ENCODE assay signal across 32 cellular contexts in the genomic region with DNA sequence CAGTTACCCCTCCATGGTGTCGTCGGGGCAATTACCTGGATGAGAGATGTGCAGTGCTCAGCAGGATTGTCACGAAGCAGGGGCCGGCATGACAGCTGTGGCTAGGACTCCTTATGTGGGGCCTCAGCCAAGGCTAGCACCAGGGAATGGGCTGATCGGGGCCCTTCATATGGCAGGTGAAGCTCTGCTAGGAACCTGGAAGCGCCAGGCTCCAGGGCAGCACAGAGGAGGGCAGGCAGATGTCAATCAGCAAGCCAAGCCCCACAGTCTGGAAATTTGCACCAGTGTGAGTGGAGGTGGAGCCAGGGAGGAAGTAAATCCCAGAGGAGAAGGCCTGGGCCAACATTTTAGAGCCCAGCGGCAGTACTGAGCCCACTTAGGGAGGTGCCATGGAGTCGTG. TPM values are rescaled to one million over a fixed set of nuclear protein-coding genes. Genes with fewer than 3 reads are reported as not detected.
"Had no signal": no experiment of that assay in that cellular context is flagged by ENCODE, and none has a peak within 500 bp of the region (broad histone marks: within the 10 kb centered on the region; RNA-seq: fewer than 3 reads in every experiment).

No MANE protein-coding gene starts in this region.

- H3K9me3 Mint-ChIP-seq: activated CD4-positive, alpha-beta memory T cell treated with anti-CD3 and anti-CD28 coated beads, Interleukin-2, amount 10 ng/mL, durations not matched to agents 7 days and 5 days; activated naive CD4-positive, alpha-beta T cell treated with anti-CD3 and anti-CD28 coated beads, Interleukin-2, amount 50 U/mL, for 24 hours; activated naive CD8-positive, alpha-beta T cell treated with anti-CD3 and anti-CD28 coated beads, Interleukin-2, amount 10 ng/mL, durations not matched to agents 7 days and 5 days; activated T-cell treated with anti-CD3 and anti-CD28 coated beads, Interleukin-2, amount 50 U/mL, for 24 hours; activated T-helper 2 cell treated with anti-CD3 and anti-CD28 coated beads, Interferon-gamma antibody, Interleukin-2, Interleukin-4, amounts not matched to agents 10 μg/mL and 5 μg/mL and 100 μg/mL, durations not matched to agents 14 hours and 24 hours and 36 hours; brain had no signal

- H3K27ac ChIP-seq: SJCRH30, SK-N-MC, WERI-Rb-1 had no signal

- H3K36me3 ChIP-seq: MG63, SJCRH30 had no signal

- H3K4me3 ChIP-seq: MG63, SJCRH30, SK-N-MC had no signal

- H3K4me1 Mint-ChIP-seq: activated CD4-positive, alpha-beta memory T cell treated with anti-CD3 and anti-CD28 coated beads, Interleukin-2, amount 10 ng/mL, durations not matched to agents 7 days and 5 days; activated naive CD4-positive, alpha-beta T cell treated with anti-CD3 and anti-CD28 coated beads, Interleukin-2, amount 50 U/mL, for 24 hours had no signal

- H3K27ac Mint-ChIP-seq: activated CD4-positive, alpha-beta memory T cell treated with anti-CD3 and anti-CD28 coated beads, Interleukin-2, amount 10 ng/mL, durations not matched to agents 7 days and 5 days; activated naive CD4-positive, alpha-beta T cell treated with anti-CD3 and anti-CD28 coated beads, Interleukin-2, amount 50 U/mL, for 24 hours; activated naive CD8-positive, alpha-beta T cell treated with anti-CD3 and anti-CD28 coated beads, Interleukin-2, amount 10 ng/mL, durations not matched to agents 7 days and 5 days; activated T-cell treated with anti-CD3 and anti-CD28 coated beads, Interleukin-2, amount 50 U/mL, for 24 hours; activated T-helper 2 cell treated with anti-CD3 and anti-CD28 coated beads, Interferon-gamma antibody, Interleukin-2, Interleukin-4, amounts not matched to agents 10 μg/mL and 5 μg/mL and 100 μg/mL, durations not matched to agents 14 hours and 24 hours and 36 hours had no signal

- ATAC-seq: Panc1 had no signal

- H3K27me3 Mint-ChIP-seq: activated CD4-positive, alpha-beta memory T cell treated with anti-CD3 and anti-CD28 coated beads, Interleukin-2, amount 10 ng/mL, durations not matched to agents 7 days and 5 days; activated naive CD4-positive, alpha-beta T cell treated with anti-CD3 and anti-CD28 coated beads, Interleukin-2, amount 50 U/mL, for 24 hours; activated naive CD8-positive, alpha-beta T cell treated with anti-CD3 and anti-CD28 coated beads, Interleukin-2, amount 10 ng/mL, durations not matched to agents 7 days and 5 days; activated T-cell treated with anti-CD3 and anti-CD28 coated beads, Interleukin-2, amount 50 U/mL, for 24 hours had no signal

- H3K36me3 Mint-ChIP-seq: activated naive CD4-positive, alpha-beta T cell treated with anti-CD3 and anti-CD28 coated beads, Interleukin-2, amount 50 U/mL, for 24 hours; activated naive CD8-positive, alpha-beta T cell treated with anti-CD3 and anti-CD28 coated beads, Interleukin-2, amount 10 ng/mL, durations not matched to agents 7 days and 5 days; brain had no signal

- H3K4me1 ChIP-seq: SJCRH30 had no signal

- DNase-seq: activated CD4-positive, alpha-beta memory T cell treated with anti-CD3 and anti-CD28 coated beads, Interleukin-2, amount 10 ng/mL, durations not matched to agents 7 days and 5 days; activated CD4-positive, alpha-beta T cell treated with anti-CD3 and anti-CD28 coated beads for 1 hour; activated CD4-positive, alpha-beta T cell treated with anti-CD3 and anti-CD28 coated beads for 48 hours; activated CD4-positive, CD25-positive, alpha-beta regulatory T cell; activated gamma-delta T cell; activated naive CD4-positive, alpha-beta T cell treated with Interleukin-2 at 50 U/mL for 16 hours; activated naive CD8-positive, alpha-beta T cell treated with anti-CD3 and anti-CD28 coated beads, Interleukin-2, amount 10 ng/mL, durations not matched to agents 7 days and 5 days; activated T-cell treated with anti-CD3 and anti-CD28 coated beads, Interleukin-2, amount 50 U/mL, for 24 hours; amygdala; Kasumi-1; KG1; MG63; NCI-H1092; NCI-H1436 treated with DMSO at 0.1 percent for 48 hours; NCI-H1694 treated with DMSO at 0.1 percent for 48 hours; NCI-H2029; NCI-H345; NCI-H524 treated with DMSO at 0.1 percent for 48 hours; SHP77; SJCRH30; T1000; WERI-Rb-1 had no signal

- H3K9me3 ChIP-seq: MG63, SJCRH30 had no signal

- H3K4me3 Mint-ChIP-seq: activated CD4-positive, alpha-beta memory T cell treated with anti-CD3 and anti-CD28 coated beads, Interleukin-2, amount 10 ng/mL, durations not matched to agents 7 days and 5 days; activated naive CD4-positive, alpha-beta T cell treated with anti-CD3 and anti-CD28 coated beads, Interleukin-2, amount 50 U/mL, for 24 hours; activated naive CD8-positive, alpha-beta T cell treated with anti-CD3 and anti-CD28 coated beads, Interleukin-2, amount 10 ng/mL, durations not matched to agents 7 days and 5 days; activated T-cell treated with anti-CD3 and anti-CD28 coated beads, Interleukin-2, amount 50 U/mL, for 24 hours; brain had no signal

- H3K27me3 ChIP-seq: MG63, SJCRH30 had no signal

RNA-seq across cellular contexts. Expression of gene SYNDIG1, which starts 21.2 kb away (rescaled TPM):
- total RNA-seq: activated CD4-positive, alpha-beta memory T cell treated with anti-CD3 and anti-CD28 coated beads, Interleukin-2, amount 10 ng/mL, durations not matched to agents 7 days and 5 days; activated CD8-positive, alpha-beta memory T cell treated with anti-CD3 and anti-CD28 coated beads for 36 hours; activated naive CD8-positive, alpha-beta T cell treated with anti-CD3 and anti-CD28 coated beads, Interleukin-2, amount 10 ng/mL, durations not matched to agents 7 days and 5 days; activated T-helper 2 cell treated with anti-CD3 and anti-CD28 coated beads, Interferon-gamma antibody, Interleukin-2, Interleukin-4, amounts not matched to agents 10 μg/mL and 5 μg/mL and 100 μg/mL, durations not matched to agents 14 hours and 24 hours and 36 hours; bronchial epithelial cell; NCI-H460; SJCRH30; T-helper 1 cell treated with Interleukin-12 subunit alpha and Interleukin-12 subunit beta and Interleukin-4 antibody, amounts not matched to agents 30 ng/mL and 1 ng/mL, for 36 hours; T-helper 2 cell treated with Interferon-gamma antibody and Interleukin-4, amounts not matched to agents 100 ng/mL and 5 ng/mL, for 36 hours had no signal
